Comparison of ENCODE assay signal across 18 cellular contexts in the genomic region with DNA sequence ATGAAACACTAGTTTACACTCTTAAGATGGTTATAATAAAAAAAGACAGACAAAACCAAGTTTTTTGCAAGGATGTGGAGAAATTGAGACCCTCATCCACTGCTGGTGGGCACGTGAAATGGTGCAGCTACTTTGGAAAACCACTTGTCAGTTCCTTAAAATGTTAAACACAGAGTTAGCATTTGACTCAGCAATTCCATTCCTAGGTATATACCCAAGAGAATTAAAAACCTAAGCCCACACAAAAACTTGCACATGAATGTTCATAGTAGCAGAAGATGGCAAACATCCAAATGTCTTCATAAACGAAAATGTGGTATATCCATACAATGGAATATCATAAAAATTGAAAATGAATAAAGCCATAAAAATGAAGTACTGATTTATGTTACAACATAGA.
A peak's percentile ranks its signal among the peaks of the same experiment; 100 is the strongest.
DNase-seq lines count a peak whose midpoint lies in the region; ATAC-seq, FAIRE-seq and TF ChIP-seq lines count a peak whose summit lies in the region.
"Had no signal": no experiment of that assay in that cellular context is flagged by ENCODE, and none has a peak within 500 bp of the region (broad histone marks: within the 10 kb centered on the region; RNA-seq: fewer than 3 reads in every experiment).

No MANE protein-coding gene starts in this region.

- peaks cover 47% of the 10 kb centered on the region for H3K36me3 Mint-ChIP-seq in activated CD4-positive, alpha-beta T cell treated with anti-CD3 and anti-CD28 coated beads, Interleukin-2, amount 10 ng/mL, durations not matched to agents 24 days and 14 days (ENCODE audit: low read depth)
- peaks cover 6% of the 10 kb centered on the region for H3K36me3 Mint-ChIP-seq in activated CD4-positive, alpha-beta T cell treated with anti-CD3 and anti-CD28 coated beads, Interleukin-2, amount 10 ng/mL, durations not matched to agents 7 days and 5 days (ENCODE audit: low read depth)
- H3K36me3 Mint-ChIP-seq in stimulated activated naive CD8-positive, alpha-beta T cell treated with anti-CD3 and anti-CD28 coated beads, Interleukin-15, Interleukin-2, amounts not matched to agents 100 ng/mL and 50 ng/mL, for 24 hours (ENCODE audit: low read depth), result peaks cover 64% of the 10 kb centered on the region
- no peaks in the 10 kb centered on the region for H3K36me3 Mint-ChIP-seq in glutamatergic neuron (ENCODE audit: unreplicated experiment)

- H3K27ac Mint-ChIP-seq in activated CD4-positive, alpha-beta T cell treated with anti-CD3 and anti-CD28 coated beads, Interleukin-2, amount 10 ng/mL, durations not matched to agents 24 days and 14 days, result peak overlapping the region; percentile 20
- H3K27ac Mint-ChIP-seq in activated CD4-positive, alpha-beta T cell treated with anti-CD3 and anti-CD28 coated beads, Interleukin-2, amount 10 ng/mL, durations not matched to agents 7 days and 5 days, result no peak overlapping the region
- H3K27ac Mint-ChIP-seq in stimulated activated naive CD8-positive, alpha-beta T cell treated with anti-CD3 and anti-CD28 coated beads, Interleukin-15, Interleukin-2, amounts not matched to agents 100 ng/mL and 50 ng/mL, for 24 hours, result peak overlapping the region; percentile 56
- no peak overlapping the region for H3K27ac Mint-ChIP-seq in stimulated activated naive CD8-positive, alpha-beta T cell treated with anti-CD3 and anti-CD28 coated beads, Interleukin-15, amount 100 ng/mL, for 72 hours
- H3K27ac Mint-ChIP-seq in glutamatergic neuron (ENCODE audit: unreplicated experiment), result no peak overlapping the region
- H3K27ac Mint-ChIP-seq: H9 had no signal

- H3K4me2 ChIP-seq in GM12878 (ENCODE audit: control insufficient read depth, insufficient read depth), result no peak overlapping the region
- H3K4me2 ChIP-seq: BLaER1 had no signal

- no peak overlapping the region for H3K4me3 Mint-ChIP-seq in activated CD4-positive, alpha-beta T cell treated with anti-CD3 and anti-CD28 coated beads, Interleukin-2, amount 10 ng/mL, durations not matched to agents 24 days and 14 days
- H3K4me3 Mint-ChIP-seq in activated CD4-positive, alpha-beta T cell treated with anti-CD3 and anti-CD28 coated beads, Interleukin-2, amount 10 ng/mL, durations not matched to agents 7 days and 5 days, result no peak overlapping the region
- H3K4me3 Mint-ChIP-seq in stimulated activated naive CD8-positive, alpha-beta T cell treated with anti-CD3 and anti-CD28 coated beads, Interleukin-15, Interleukin-2, amounts not matched to agents 100 ng/mL and 50 ng/mL, for 24 hours, result no peak overlapping the region
- H3K4me3 Mint-ChIP-seq in stimulated activated naive CD8-positive, alpha-beta T cell treated with anti-CD3 and anti-CD28 coated beads, Interleukin-15, amount 100 ng/mL, for 72 hours, result no peak overlapping the region
- no peak overlapping the region for H3K4me3 Mint-ChIP-seq in glutamatergic neuron (ENCODE audit: unreplicated experiment)
- H3K4me3 Mint-ChIP-seq: CD8-positive, alpha-beta memory T cell; H9 had no signal

- WGBS in GM12878 (ENCODE audit: insufficient coverage, insufficient replicate concordance, low lambda C conversion rate, missing lambda C conversion rate), result 18% methylated on average over 2 of the region's 2 CpGs

- SMC1A ChIA-PET in GM12878 (lab: Charles Lee; ENCODE audit: uncharacterized antibody, unreplicated experiment), result interaction anchor here (1.3 kb wide), 1 partner anchor 25 kb away, joined by 4 read pairs; no protein-coding TSS in a partner anchor

- H3K4me1 ChIP-seq in GM12878 (ENCODE audit: control insufficient read depth, insufficient read depth, low read length), result peaks cover 18% of the 10 kb centered on the region
- H3K4me1 ChIP-seq: Caco-2 had no signal

- POLR2A ChIA-PET in activated CD4-positive, alpha-beta T cell treated with anti-CD3 and anti-CD28 coated beads, Interleukin-2, amount 10 ng/mL, durations not matched to agents 7 days and 5 days (lab: Charles Lee), result no interaction called here
- POLR2A ChIA-PET in GM12878 (lab: Charles Lee), result no interaction called here

- no peak overlapping the region for H2AFZ ChIP-seq in GM12878 (ENCODE audit: control insufficient read depth, low read depth, low read length)

- intact Hi-C loops in activated CD4-positive, alpha-beta T cell treated with anti-CD3 and anti-CD28 coated beads, Interleukin-2, amount 10 ng/mL, durations not matched to agents 24 days and 14 days (cut with micrococcal nuclease), result no loop called here
- intact Hi-C loops in GM12878 (cut with micrococcal nuclease; ENCODE audit: unreplicated experiment), result no loop called here

- H3K36me3 ChIP-seq in GM12878 (ENCODE audit: control insufficient read depth in 2 of 2, insufficient read depth in 2 of 2, low read length in 1 of 2), result peaks cover 0 to 22% of the 10 kb centered on the region in 2 experiments; a peak in 3 of 4 replicates

- no peak for TF ChIP-seq POLR2A in GM12878 (IDR thresholded peaks at IDR 0.05; ENCODE audit: low read depth, low read length)

- no peak for FAIRE-seq in GM12878 (lab: Jason Lieb, UNC)
- FAIRE-seq: GM18507 had no signal

- no peak overlapping the region for H3K9ac ChIP-seq in GM12878 (ENCODE audit: control insufficient read depth, insufficient read depth, low read length)
- H3K9ac ChIP-seq: BLaER1 had no signal

- no peaks in the 10 kb centered on the region for H3K9me3 ChIP-seq in GM12878 (replicated peaks; ENCODE audit: control insufficient read depth, insufficient read depth, low read length)
- H3K9me3 ChIP-seq: BLaER1, Caco-2 had no signal

- no peaks in the 10 kb centered on the region for H3K9me3 Mint-ChIP-seq in activated CD4-positive, alpha-beta T cell treated with anti-CD3 and anti-CD28 coated beads, Interleukin-2, amount 10 ng/mL, durations not matched to agents 24 days and 14 days
- no peaks in the 10 kb centered on the region for H3K9me3 Mint-ChIP-seq in activated CD4-positive, alpha-beta T cell treated with anti-CD3 and anti-CD28 coated beads, Interleukin-2, amount 10 ng/mL, durations not matched to agents 7 days and 5 days
- no peaks in the 10 kb centered on the region for H3K9me3 Mint-ChIP-seq in stimulated activated naive CD8-positive, alpha-beta T cell treated with anti-CD3 and anti-CD28 coated beads, Interleukin-15, Interleukin-2, amounts not matched to agents 100 ng/mL and 50 ng/mL, for 24 hours
- no peaks in the 10 kb centered on the region for H3K9me3 Mint-ChIP-seq in stimulated activated naive CD8-positive, alpha-beta T cell treated with anti-CD3 and anti-CD28 coated beads, Interleukin-15, amount 100 ng/mL, for 72 hours
- H3K9me3 Mint-ChIP-seq in glutamatergic neuron (ENCODE audit: unreplicated experiment), result peaks cover 3% of the 10 kb centered on the region
- H3K9me3 Mint-ChIP-seq: CD8-positive, alpha-beta memory T cell; H9 had no signal

- no peak for TF ChIP-seq CTCF in GM12878 (IDR thresholded peaks at IDR 0.05 in 2 of 3, conservative IDR thresholded peaks at IDR 0.05 in 1 of 3; ENCODE audit: control insufficient read depth in 2 of 3, extremely low read depth in 1 of 3, insufficient read depth in 1 of 3, low read depth in 3 of 3, low read length in 3 of 3)
- TF ChIP-seq CTCF in glutamatergic neuron (IDR thresholded peaks at IDR 0.05; ENCODE audit: partially characterized antibody, unreplicated experiment), result no peak

- RAD21 ChIA-PET in GM12878 (lab: Charles Lee; ENCODE audit: unreplicated experiment), result interaction anchor here (1.1 kb wide), 1 partner anchor 82 kb away, joined by 3 read pairs; no protein-coding TSS in a partner anchor

- in situ Hi-C loops in GM12878 (cut with MboI), result no loop called here

- no peak for TF ChIP-seq RAD21 in GM12878 (IDR thresholded peaks at IDR 0.05; ENCODE audit: insufficient read depth, low read depth, low read length)

- peaks cover 20% of the 10 kb centered on the region for H3K4me1 Mint-ChIP-seq in activated CD4-positive, alpha-beta T cell treated with anti-CD3 and anti-CD28 coated beads, Interleukin-2, amount 10 ng/mL, durations not matched to agents 24 days and 14 days
- no peaks in the 10 kb centered on the region for H3K4me1 Mint-ChIP-seq in activated CD4-positive, alpha-beta T cell treated with anti-CD3 and anti-CD28 coated beads, Interleukin-2, amount 10 ng/mL, durations not matched to agents 7 days and 5 days
- H3K4me1 Mint-ChIP-seq in stimulated activated naive CD8-positive, alpha-beta T cell treated with anti-CD3 and anti-CD28 coated beads, Interleukin-15, Interleukin-2, amounts not matched to agents 100 ng/mL and 50 ng/mL, for 24 hours (ENCODE audit: low read depth), result peaks cover 28% of the 10 kb centered on the region
- H3K4me1 Mint-ChIP-seq in stimulated activated naive CD8-positive, alpha-beta T cell treated with anti-CD3 and anti-CD28 coated beads, Interleukin-15, amount 100 ng/mL, for 72 hours, result peaks cover 13% of the 10 kb centered on the region
- peaks cover 31% of the 10 kb centered on the region for H3K4me1 Mint-ChIP-seq in glutamatergic neuron (ENCODE audit: low read depth, unreplicated experiment)

- no peaks in the 10 kb centered on the region for H3K27me3 ChIP-seq in GM12878 (replicated peaks in 1 of 2; ENCODE audit: control insufficient read depth in 2 of 2, insufficient read depth in 2 of 2, low read length in 1 of 2)
- H3K27me3 ChIP-seq: BLaER1 had no signal

- CTCF ChIA-PET in activated CD4-positive, alpha-beta T cell treated with anti-CD3 and anti-CD28 coated beads, Interleukin-2, amount 10 ng/mL, durations not matched to agents 7 days and 5 days (lab: Charles Lee), result no interaction called here
- CTCF ChIA-PET in GM12878 (lab: Yijun Ruan, JAX), result no interaction called here

- H3K27ac ChIP-seq in GM12878 (ENCODE audit: control insufficient read depth, insufficient read depth), result no peak overlapping the region
- H3K27ac ChIP-seq: BLaER1 had no signal

- H4K20me1 ChIP-seq in GM12878 (ENCODE audit: control insufficient read depth, insufficient read depth), result no peaks in the 10 kb centered on the region
- H4K20me1 ChIP-seq: BLaER1 had no signal

- no peak for ATAC-seq in stimulated activated naive CD8-positive, alpha-beta T cell treated with anti-CD3 and anti-CD28 coated beads, Interleukin-15, amount 100 ng/mL, for 72 hours
- ATAC-seq in GM12878, result no peak

- TF ChIP-seq EP300 in GM12878 (IDR thresholded peaks at IDR 0.05; ENCODE audit: borderline replicate concordance in 1 of 2, control insufficient read depth in 1 of 2, low read depth in 2 of 2, low read length in 2 of 2), result no peak

- no TSS peak for BruUV-seq in GM12878 (replicated peaks; lab: Mats Ljungman, UMichigan)

- peaks cover 27% of the 10 kb centered on the region for H3K79me2 ChIP-seq in GM12878 (ENCODE audit: control insufficient read depth, insufficient read depth, low read length)

- DNase-seq in activated CD4-positive, alpha-beta T cell treated with anti-CD3 and anti-CD28 coated beads, Interleukin-2, amount 10 ng/mL, durations not matched to agents 24 days and 14 days, result no peak
- no peak for DNase-seq in activated CD4-positive, alpha-beta T cell treated with anti-CD3 and anti-CD28 coated beads, Interleukin-2, amount 10 ng/mL, durations not matched to agents 7 days and 5 days
- no peak for DNase-seq in stimulated activated naive CD8-positive, alpha-beta T cell treated with anti-CD3 and anti-CD28 coated beads, Interleukin-15, amount 100 ng/mL, for 72 hours
- DNase-seq in GM12878 (ENCODE audit: low read depth, low spot score), result no peak
- DNase-seq in glutamatergic neuron, result no peak
- no peak for DNase-seq in Kasumi-1 (lab: John Stamatoyannopoulos, UW)
- DNase-seq: 8988T; AML-193; Caco-2; CD8-positive, alpha-beta memory T cell; DND-41; GDM1; GOT3; H9; IMR-90 had no signal

- no peak overlapping the region for H3K4me3 ChIP-seq in GM12878
- H3K4me3 ChIP-seq: BLaER1 had no signal

- no peaks in the 10 kb centered on the region for H3K27me3 Mint-ChIP-seq in activated CD4-positive, alpha-beta T cell treated with anti-CD3 and anti-CD28 coated beads, Interleukin-2, amount 10 ng/mL, durations not matched to agents 24 days and 14 days
- no peaks in the 10 kb centered on the region for H3K27me3 Mint-ChIP-seq in activated CD4-positive, alpha-beta T cell treated with anti-CD3 and anti-CD28 coated beads, Interleukin-2, amount 10 ng/mL, durations not matched to agents 7 days and 5 days
- no peaks in the 10 kb centered on the region for H3K27me3 Mint-ChIP-seq in stimulated activated naive CD8-positive, alpha-beta T cell treated with anti-CD3 and anti-CD28 coated beads, Interleukin-15, Interleukin-2, amounts not matched to agents 100 ng/mL and 50 ng/mL, for 24 hours
- no peaks in the 10 kb centered on the region for H3K27me3 Mint-ChIP-seq in stimulated activated naive CD8-positive, alpha-beta T cell treated with anti-CD3 and anti-CD28 coated beads, Interleukin-15, amount 100 ng/mL, for 72 hours
- H3K27me3 Mint-ChIP-seq in glutamatergic neuron (ENCODE audit: unreplicated experiment), result peaks cover 1% of the 10 kb centered on the region
- H3K27me3 Mint-ChIP-seq: CD8-positive, alpha-beta memory T cell had no signal

Comparison
In these comparisons a context has a peak if more than half of its experiments do, and no peak if none do; other contexts are left out.
1. H3K27ac Mint-ChIP-seq: peak in activated CD4-positive, alpha-beta T cell treated with anti-CD3 and anti-CD28 coated beads, Interleukin-2, amount 10 ng/mL, durations not matched to agents 24 days and 14 days (single experiment) and stimulated activated naive CD8-positive, alpha-beta T cell treated with anti-CD3 and anti-CD28 coated beads, Interleukin-15, Interleukin-2, amounts not matched to agents 100 ng/mL and 50 ng/mL, for 24 hours (single experiment); none in activated CD4-positive, alpha-beta T cell treated with anti-CD3 and anti-CD28 coated beads, Interleukin-2, amount 10 ng/mL, durations not matched to agents 7 days and 5 days (single experiment), stimulated activated naive CD8-positive, alpha-beta T cell treated with anti-CD3 and anti-CD28 coated beads, Interleukin-15, amount 100 ng/mL, for 72 hours (0 of 2) and glutamatergic neuron (single experiment).